In the genomic region with DNA sequence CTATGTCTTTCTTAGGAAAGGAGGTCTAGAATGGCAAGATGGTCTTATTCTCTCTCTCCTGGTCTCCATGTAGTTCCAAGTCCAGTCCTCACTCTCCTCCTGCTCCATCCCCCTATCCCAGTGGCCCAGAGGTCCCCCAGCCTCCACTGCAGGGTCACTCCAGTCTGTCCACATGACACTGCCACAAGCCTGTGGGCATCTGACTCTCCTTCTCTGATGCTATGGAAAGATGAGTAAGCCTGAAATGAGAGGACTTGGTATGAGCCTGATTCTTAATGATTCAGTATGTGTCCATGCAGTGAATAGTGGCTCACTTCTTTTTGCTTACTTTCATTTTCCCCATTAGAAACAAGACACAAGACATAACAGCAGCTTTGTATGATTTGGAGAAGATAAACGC, we compare ENCODE assay signal across 17 cellular contexts.
DNase-seq lines count a peak whose midpoint lies in the region; FAIRE-seq and TF ChIP-seq lines count a peak whose summit lies in the region.
"Had no signal": no experiment of that assay in that cellular context is flagged by ENCODE, and none has a peak within 500 bp of the region (broad histone marks: within the 10 kb centered on the region; RNA-seq: fewer than 3 reads in every experiment).

No MANE protein-coding gene starts in this region.

- intact Hi-C loops in lower leg skin (cut with DNase I; ENCODE audit: low total_unique reads): no loop called here

- H3K9me3 ChIP-seq in adipocyte (ENCODE audit: control insufficient read depth, low read length): peaks cover 10% of the 10 kb centered on the region
- H3K9me3 ChIP-seq: esophagus squamous epithelium, psoas muscle had no signal

- no peak for TF ChIP-seq POLR2A in lower leg skin (IDR thresholded peaks at IDR 0.05)

- H3K4me1 ChIP-seq in adipocyte (ENCODE audit: control insufficient read depth, insufficient read depth, low read length): peaks cover 21% of the 10 kb centered on the region
- H3K4me1 ChIP-seq: esophagus squamous epithelium, psoas muscle had no signal

- peak overlapping the region; percentile 83 for H3K9ac ChIP-seq in adipocyte (ENCODE audit: low read length)

- FAIRE-seq in urothelium cell line (lab: Jason Lieb, UNC): no peak
- FAIRE-seq: islet of Langerhans, K562 had no signal

- H3K27me3 ChIP-seq in adipocyte (replicated peaks; ENCODE audit: control insufficient read depth, insufficient read depth, low read length): no peaks in the 10 kb centered on the region
- H3K27me3 ChIP-seq: esophagus squamous epithelium had no signal

- no peak for TF ChIP-seq CTCF in fibroblast of pulmonary artery (IDR thresholded peaks at IDR 0.05; ENCODE audit: low read length, missing control alignments)
- no peak for TF ChIP-seq CTCF in lower leg skin (IDR thresholded peaks at IDR 0.05)

- 60 to 73% methylated on average over 1 of the region's 1 CpG for WGBS in lower leg skin, 2 donors

- no peaks in the 10 kb centered on the region for H3K36me3 ChIP-seq in adipocyte (ENCODE audit: control insufficient read depth, insufficient read depth, low read length, severe bottlenecking)
- H3K36me3 ChIP-seq: esophagus squamous epithelium had no signal

- DNase-seq in HCEC 1CT (peak; percentile 39), adipocyte (ENCODE audit: low read depth) (peak; percentile 78), fibroblast of pulmonary artery (ENCODE audit: low read depth) (peak; percentile 43), urothelium cell line (ENCODE audit: low spot score) (peak; percentile 7), D341Med (ENCODE audit: low spot score) (no peak), ureter (ENCODE audit: low spot score) (no peak), lower leg skin (ENCODE audit: low spot score in 2 of 2) (no peak)
- DNase-seq: activated CD4-positive, alpha-beta T cell treated with anti-CD3 and anti-CD28 coated beads, Interleukin-2, amount 50 U/mL, for 4 hours; caudate nucleus; COR-L47; esophagus squamous epithelium; NCI-H1694; NCI-H526 treated with DMSO at 0.1 percent for 48 hours; psoas muscle; T-helper 2 cell had no signal

- H3K4me3 ChIP-seq in adipocyte (ENCODE audit: low read length) (peak overlapping the region; percentile 68), fibroblast of pulmonary artery (replicated peaks; ENCODE audit: low read depth, low read length) (no peak overlapping the region), lower leg skin (ENCODE audit: low read depth, poor library complexity, severe bottlenecking) (no peak overlapping the region)
- H3K4me3 ChIP-seq: esophagus squamous epithelium, K562, psoas muscle had no signal

Comparison
In these comparisons a context has a peak if more than half of its experiments do, and no peak if none do; other contexts are left out.
1. DNase-seq: peak in HCEC 1CT (single experiment), adipocyte (single experiment), fibroblast of pulmonary artery (single experiment) and urothelium cell line (single experiment); none in D341Med (single experiment), ureter (single experiment) and lower leg skin (0 of 2).